In the genomic region with DNA sequence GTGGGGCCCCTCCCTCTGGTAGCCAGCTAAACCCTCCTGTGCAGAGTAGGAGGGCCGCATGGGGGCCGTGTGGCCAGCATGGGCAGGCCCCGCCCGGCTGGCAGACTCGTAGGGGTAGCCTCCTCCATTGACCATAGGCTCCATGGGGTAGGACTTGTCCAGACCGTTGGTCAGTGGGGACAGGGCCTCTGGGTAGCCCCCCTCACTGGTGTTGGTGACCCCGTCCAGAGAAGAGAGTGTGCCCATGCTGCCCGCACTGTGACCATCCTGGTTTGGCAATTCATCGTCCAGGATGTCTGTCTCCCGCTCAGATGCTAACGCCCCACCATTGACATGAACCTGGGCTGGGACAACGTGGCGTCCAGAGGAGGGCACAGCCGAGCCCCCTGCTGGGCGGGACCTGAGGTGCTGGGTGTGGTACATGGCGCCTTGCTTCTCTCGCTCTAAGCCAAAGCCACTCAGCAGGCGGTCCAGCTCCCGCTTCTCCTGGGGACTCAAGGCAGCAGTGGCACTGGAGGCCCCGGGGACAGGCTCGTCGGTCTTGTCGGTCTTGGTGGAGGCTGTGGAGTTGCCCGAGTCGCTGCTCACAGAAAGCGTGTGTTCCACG, we compare ENCODE assay signal across 1 cellular context.
TF ChIP-seq lines count a peak whose summit lies in the region.

No MANE protein-coding gene starts in this region.

TF ChIP-seq in SK-N-SH, 30 proteins besides CTCF, POLR2A, EP300 and RAD21:
- TF ChIP-seq, protein P1, sequence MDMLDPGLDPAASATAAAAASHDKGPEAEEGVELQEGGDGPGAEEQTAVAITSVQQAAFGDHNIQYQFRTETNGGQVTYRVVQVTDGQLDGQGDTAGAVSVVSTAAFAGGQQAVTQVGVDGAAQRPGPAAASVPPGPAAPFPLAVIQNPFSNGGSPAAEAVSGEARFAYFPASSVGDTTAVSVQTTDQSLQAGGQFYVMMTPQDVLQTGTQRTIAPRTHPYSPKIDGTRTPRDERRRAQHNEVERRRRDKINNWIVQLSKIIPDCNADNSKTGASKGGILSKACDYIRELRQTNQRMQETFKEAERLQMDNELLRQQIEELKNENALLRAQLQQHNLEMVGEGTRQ (IDR thresholded peaks at IDR 0.05; ENCODE audit: borderline replicate concordance, low read depth, low read length), result no peak
